27 cellular contexts compared by ENCODE assay signal in the genomic region with DNA sequence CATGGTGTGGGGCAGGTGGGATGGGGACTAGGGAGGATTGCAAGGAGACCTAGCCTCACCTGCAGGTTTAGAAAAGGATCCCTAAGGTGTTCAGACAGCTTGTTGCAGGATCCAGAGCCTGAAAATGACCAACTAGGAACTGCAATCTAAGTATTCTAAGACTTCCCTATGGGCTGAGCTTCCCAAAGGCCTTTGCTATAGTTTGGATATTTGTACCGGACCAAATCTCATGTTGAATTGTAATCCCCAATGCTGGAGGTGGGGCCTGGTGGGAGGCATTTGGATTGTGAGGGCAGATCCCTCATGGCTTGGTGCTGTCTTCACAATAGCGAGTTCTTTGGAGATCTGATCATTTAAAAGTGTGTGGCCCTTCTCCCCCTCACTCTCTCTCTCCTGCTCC. TPM values are rescaled to one million over a fixed set of nuclear protein-coding genes. Genes with fewer than 3 reads are reported as not detected.
A peak's percentile ranks its signal among the peaks of the same experiment; 100 is the strongest.
DNase-seq lines count a peak whose midpoint lies in the region; ATAC-seq, FAIRE-seq and TF ChIP-seq lines count a peak whose summit lies in the region.
"Had no signal": no experiment of that assay in that cellular context is flagged by ENCODE, and none has a peak within 500 bp of the region (broad histone marks: within the 10 kb centered on the region; RNA-seq: fewer than 3 reads in every experiment).

No MANE protein-coding gene starts in this region.

- H3K27me3 ChIP-seq in HepG2 (ENCODE audit: control insufficient read depth in 1 of 2, insufficient read depth in 2 of 2, low read length in 2 of 2) (no peaks in the 10 kb centered on the region), right lobe of liver (no peaks in the 10 kb centered on the region), astrocyte (ENCODE audit: insufficient read depth, low read length) (no peaks in the 10 kb centered on the region)
- H3K27me3 ChIP-seq: BE2C had no signal

- TF ChIP-seq EP300 in HepG2 (IDR thresholded peaks at IDR 0.05; ENCODE audit: low read depth in 2 of 2, low read length in 2 of 2) = no peak
- no peak for TF ChIP-seq EP300 in HepG2 (CRISPR knock-in tag; IDR thresholded peaks at IDR 0.05; ENCODE audit: borderline replicate concordance)

- peak in 1 of 2 experiments; percentile 49; a peak in 1 of 4 replicates for TF ChIP-seq POLR2A in HepG2 (IDR thresholded peaks at IDR 0.05; ENCODE audit: insufficient read depth in 1 of 2, low read depth in 2 of 2, low read length in 2 of 2)
- no peak for TF ChIP-seq POLR2A in right lobe of liver (IDR thresholded peaks at IDR 0.05)

- H2AFZ ChIP-seq in HepG2 (ENCODE audit: low read length) = no peak overlapping the region
- H2AFZ ChIP-seq in astrocyte (ENCODE audit: low read depth, low read length) = no peak overlapping the region

- peaks cover 1 to 16% of the 10 kb centered on the region in 2 experiments; a peak in 4 of 5 replicates for H3K36me3 ChIP-seq in HepG2 (replicated peaks in 1 of 2; ENCODE audit: control insufficient read depth in 1 of 2, insufficient read depth in 2 of 2, low read length in 2 of 2)
- no peaks in the 10 kb centered on the region for H3K36me3 ChIP-seq in right lobe of liver
- no peaks in the 10 kb centered on the region for H3K36me3 ChIP-seq in astrocyte (ENCODE audit: insufficient read depth, low read length)
- H3K36me3 ChIP-seq: BE2C, BLaER1 had no signal

- no peak for DNase-seq in HepG2 (ENCODE audit: low spot score)
- DNase-seq in right lobe of liver = no peak
- no peak for DNase-seq in astrocyte (ENCODE audit: low read depth)
- DNase-seq in UCSD-AML1 (lab: John Stamatoyannopoulos, UW; ENCODE audit: unreplicated experiment) = no peak
- DNase-seq: ACHN; BE2C; C1 segment of cervical spinal cord; CD4-positive, alpha-beta memory T cell; CD4-positive, CD25-positive, alpha-beta regulatory T cell; CD8-positive, alpha-beta memory T cell; COR-L47; DMS 273 treated with DMSO at 0.1 percent for 48 hours; DMS153; DMS53; DMS79; DND-41; EL; GDM1 had no signal

- WGBS in HepG2 (ENCODE audit: low lambda C conversion rate) = no CpG with 5 or more reads among the region's 2 CpGs
- no CpG with 5 or more reads among the region's 2 CpGs for WGBS in right lobe of liver (ENCODE audit: insufficient coverage, low coverage, low lambda C conversion rate, missing lambda C conversion rate)

- H3K4me3 ChIP-seq in HepG2 (replicated peaks in 1 of 3; ENCODE audit: insufficient read depth in 1 of 3, low read depth in 2 of 3, low read length in 3 of 3) (no peak overlapping the region), right lobe of liver (no peak overlapping the region), astrocyte (ENCODE audit: insufficient read depth, low read depth, low read length) (no peak overlapping the region)
- H3K4me3 ChIP-seq: BLaER1, GM12878 had no signal

- H3K79me2 ChIP-seq in HepG2 (ENCODE audit: insufficient read depth, low read length) = peaks cover 74% of the 10 kb centered on the region
- H3K79me2 ChIP-seq in astrocyte (ENCODE audit: insufficient read depth, low read length) = no peaks in the 10 kb centered on the region

- H3K4me3 Mint-ChIP-seq in astrocyte (ENCODE audit: unreplicated experiment) = no peak overlapping the region
- H3K4me3 Mint-ChIP-seq: CD14-positive monocyte; CD4-positive, alpha-beta memory T cell; CD4-positive, CD25-positive, alpha-beta regulatory T cell; CD8-positive, alpha-beta memory T cell had no signal

- H3K9ac ChIP-seq in HepG2 (ENCODE audit: insufficient read depth, low read depth, low read length) = no peak overlapping the region
- no peak overlapping the region for H3K9ac ChIP-seq in astrocyte (ENCODE audit: low read length)
- H3K9ac ChIP-seq: BLaER1 had no signal

- H3K4me2 ChIP-seq in HepG2 (ENCODE audit: low read depth, low read length) = no peak overlapping the region
- no peak overlapping the region for H3K4me2 ChIP-seq in astrocyte (ENCODE audit: low read length)
- H3K4me2 ChIP-seq: BLaER1 had no signal

- CTCF ChIA-PET in HepG2 (lab: Yijun Ruan, JAX; ENCODE audit: low intra/inter-chr PET ratio, low total read pairs) = no interaction called here

- in situ Hi-C loops in HepG2 (cut with HindIII; ENCODE audit: extremely low pct_ligation_motif_present, low pct_unique_long_range_greater_than_20kb) = no loop called here

- H3K27ac Mint-ChIP-seq in astrocyte (ENCODE audit: unreplicated experiment) = no peak overlapping the region
- H3K27ac Mint-ChIP-seq: CD14-positive monocyte; CD4-positive, alpha-beta memory T cell; CD4-positive, CD25-positive, alpha-beta regulatory T cell; CD8-positive, alpha-beta memory T cell had no signal

- peaks cover 3% of the 10 kb centered on the region for H3K4me1 Mint-ChIP-seq in astrocyte (ENCODE audit: low read depth, unreplicated experiment)
- H3K4me1 Mint-ChIP-seq: CD14-positive monocyte; CD4-positive, alpha-beta memory T cell; CD4-positive, CD25-positive, alpha-beta regulatory T cell; CD8-positive, alpha-beta memory T cell had no signal

- BruUV-seq in HepG2 (replicated peaks; lab: Mats Ljungman, UMichigan) = no TSS peak

- no peaks in the 10 kb centered on the region for H3K9me3 ChIP-seq in HepG2 (ENCODE audit: low read length)
- H3K9me3 ChIP-seq in right lobe of liver = no peaks in the 10 kb centered on the region
- no peaks in the 10 kb centered on the region for H3K9me3 ChIP-seq in astrocyte (ENCODE audit: insufficient read depth, low read depth, low read length)
- H3K9me3 ChIP-seq: BE2C, BLaER1 had no signal

- H4K20me1 ChIP-seq in HepG2 (ENCODE audit: insufficient read depth, low read length) (peaks cover 73% of the 10 kb centered on the region), astrocyte (ENCODE audit: insufficient read depth, low read length) (no peaks in the 10 kb centered on the region)
- H4K20me1 ChIP-seq: BLaER1 had no signal

- no peaks in the 10 kb centered on the region for H3K27me3 Mint-ChIP-seq in astrocyte (ENCODE audit: low read depth, unreplicated experiment)
- H3K27me3 Mint-ChIP-seq: CD4-positive, alpha-beta memory T cell had no signal

- TF ChIP-seq CTCF in HepG2 (CRISPR knock-in tag; IDR thresholded peaks at IDR 0.05) = no peak
- no peak for TF ChIP-seq CTCF in right lobe of liver (IDR thresholded peaks at IDR 0.05)
- TF ChIP-seq CTCF in astrocyte (IDR thresholded peaks at IDR 0.05; ENCODE audit: insufficient read depth, low read depth, low read length) = no peak

- H3K36me3 Mint-ChIP-seq in astrocyte (ENCODE audit: low read depth, unreplicated experiment) = no peaks in the 10 kb centered on the region
- H3K36me3 Mint-ChIP-seq: CD14-positive monocyte; CD4-positive, alpha-beta memory T cell; CD4-positive, CD25-positive, alpha-beta regulatory T cell; CD8-positive, alpha-beta memory T cell had no signal

- peaks cover 15% of the 10 kb centered on the region for H3K4me1 ChIP-seq in HepG2 (ENCODE audit: insufficient read depth, low read length)
- H3K4me1 ChIP-seq in right lobe of liver = no peaks in the 10 kb centered on the region
- no peaks in the 10 kb centered on the region for H3K4me1 ChIP-seq in astrocyte (ENCODE audit: insufficient read depth, low read length)
- H3K4me1 ChIP-seq: BE2C, BLaER1 had no signal

- no peaks in the 10 kb centered on the region for H3K9me3 Mint-ChIP-seq in astrocyte (ENCODE audit: unreplicated experiment)
- H3K9me3 Mint-ChIP-seq: CD4-positive, alpha-beta memory T cell; CD4-positive, CD25-positive, alpha-beta regulatory T cell; CD8-positive, alpha-beta memory T cell had no signal

- intact Hi-C loops in HepG2 (cut with micrococcal nuclease; ENCODE audit: unreplicated experiment) (no loop called here), right lobe of liver (cut with DNase I) (no loop called here)

- FAIRE-seq in HepG2 (lab: Jason Lieb, UNC) (no peak), astrocyte (lab: Jason Lieb, UNC) (peak; percentile 50)
- FAIRE-seq: GM12878, GM12892, GM18507 had no signal

- H3K27ac ChIP-seq in HepG2 (ENCODE audit: extremely low read length, insufficient read depth, low read length) (no peak overlapping the region), right lobe of liver (no peak overlapping the region), astrocyte (ENCODE audit: low read depth, low read length) (no peak overlapping the region)
- H3K27ac ChIP-seq: 22Rv1, BLaER1 had no signal

- no peak for ATAC-seq in HepG2
- no peak for ATAC-seq in right lobe of liver
- no peak for ATAC-seq in GM21515 (IDR thresholded peaks at IDR 0.05; ENCODE audit: unreplicated experiment)
- ATAC-seq: GM12878 had no signal

- TF ChIP-seq RAD21 in HepG2 (CRISPR knock-in tag; IDR thresholded peaks at IDR 0.05) = no peak

- POLR2A ChIA-PET in HepG2 (lab: Yijun Ruan, JAX) = no interaction called here

TF ChIP-seq in HepG2, 621 proteins besides CTCF, POLR2A, EP300 and RAD21:
- TF ChIP-seq POLR2AphosphoS2 (IDR thresholded peaks at IDR 0.05; ENCODE audit: low read depth, low read length) (no peak), RARG (CRISPR knock-in tag; IDR thresholded peaks at IDR 0.05; ENCODE audit: low read depth) (no peak), RBM22 (optimal IDR thresholded peaks at IDR 0.05; ENCODE audit: low read length) (peak; percentile 97)

RNA-seq across cellular contexts. Expression of gene GPC3, which starts 52.1 kb away (rescaled TPM):
- total RNA-seq in HepG2 (2016; rRNA removed; fragmentation: Illumina TruSeq; extraction: Trizol) (805 and 1,799 TPM in 2 replicates), right lobe of liver (1 to 10 TPM in 4 of 6 experiments, under 1 TPM in 2; 0.31 to 6.8 (median 1.8) TPM), astrocyte (2.7 and 8.2 TPM in 2 replicates)
- 284 and 320 TPM in 2 replicates for total RNA-seq in HepG2 (2016; cell fraction: cytosol; rRNA removed; fragmentation: Illumina TruSeq; extraction: Trizol; ENCODE audit: low read depth)
- 792 and 1,776 TPM in 2 replicates for total RNA-seq in HepG2 (2016; cell fraction: insoluble cytoplasmic fraction; rRNA removed; fragmentation: Illumina TruSeq; extraction: Trizol)
- 290 and 301 TPM in 2 replicates for total RNA-seq in HepG2 (2016; cell fraction: membrane; rRNA removed; fragmentation: Illumina TruSeq; extraction: Trizol)
- total RNA-seq in HepG2 (2016; cell fraction: nucleus; rRNA removed; fragmentation: Illumina TruSeq; extraction: Trizol) = 1,828 and 2,106 TPM in 2 replicates
- polyA plus RNA-seq in HepG2 (2011; rRNA removed) = 3,263 and 3,554 TPM in 2 replicates
- 2,062 and 3,587 TPM in 2 replicates for polyA plus RNA-seq in HepG2 (2011; cell fraction: cytosol; rRNA removed)
- polyA plus RNA-seq in HepG2 (2011; cell fraction: nucleus; rRNA removed) = 820 and 1,167 TPM in 2 replicates
- 3,341 and 3,897 TPM in 2 replicates for polyA plus RNA-seq in HepG2 (2012)
- polyA plus RNA-seq in HepG2 (2016; cell fraction: cytosol; fragmentation: Illumina TruSeq; extraction: Trizol; ENCODE audit: low read depth) = 118 and 136 TPM in 2 replicates
- polyA plus RNA-seq in HepG2 (2016; cell fraction: insoluble cytoplasmic fraction; fragmentation: Illumina TruSeq; extraction: Trizol; ENCODE audit: low read depth) = 843 and 853 TPM in 2 replicates
- 164 and 169 TPM in 2 replicates for polyA plus RNA-seq in HepG2 (2016; cell fraction: membrane; fragmentation: Illumina TruSeq; extraction: Trizol; ENCODE audit: low read depth)
- polyA plus RNA-seq in HepG2 (2016; cell fraction: nucleus; fragmentation: Illumina TruSeq; extraction: Trizol; ENCODE audit: insufficient read depth, low read depth) = 1,823 and 1,891 TPM in 2 replicates
- 0.72 and 1,012 TPM in 2 replicates for polyA minus RNA-seq in HepG2 (2011; rRNA and poly(A)+ RNA removed; ENCODE audit: low replicate concordance)
- polyA minus RNA-seq in HepG2 (2011; cell fraction: cytosol; rRNA and poly(A)+ RNA removed) = 1,199 and 1,788 TPM in 2 replicates
- polyA minus RNA-seq in HepG2 (2011; cell fraction: nucleus; rRNA and poly(A)+ RNA removed) = 1,194 and 1,668 TPM in 2 replicates
- total RNA-seq: A172; CD8-positive, alpha-beta memory T cell had no signal
- polyA plus RNA-seq: AG04450; CD14-positive monocyte; CD8-positive, alpha-beta memory T cell had no signal

Comparison
In these comparisons a context has a peak if more than half of its experiments do, and no peak if none do; other contexts are left out.
1. RNA of gene GPC3, which starts 52.1 kb away (total RNA-seq): 284 to 2,106 TPM in HepG2; 2.7 to 8.2 TPM in astrocyte and 0.31 to 6.8 TPM in right lobe of liver; every median in the first group is over 10 times any median in the second.